Comparison of ENCODE assay signal across 8 cellular contexts in genomic region chr2:16608661-16609643, GRCh38. TPM values are rescaled to one million over a fixed set of nuclear protein-coding genes. Genes with fewer than 3 reads are reported as not detected.
DNase-seq lines count a peak whose midpoint lies in the region; ATAC-seq and TF ChIP-seq lines count a peak whose summit lies in the region.

No MANE protein-coding gene starts in this region.

- H3K27ac Mint-ChIP-seq in GM23338 = peak overlapping the region; percentile 98

- H3K4me3 ChIP-seq in GM23338 (peak overlapping the region; percentile 53), Karpas-422 (ENCODE audit: low read length) (peak overlapping the region; percentile 60), RWPE2 (ENCODE audit: severe bottlenecking) (peak overlapping the region; percentile 9), gastroesophageal sphincter (peak overlapping the region in 1 of 2 donors; percentile 41), neutrophil (ENCODE audit: low read depth in 1 of 2, low read length in 1 of 2) (peak overlapping the region; percentile 57 to 63)

- H3K36me3 ChIP-seq in GM23338 (ENCODE audit: insufficient read depth) = no peaks in the 10 kb centered on the region
- no peaks in the 10 kb centered on the region for H3K36me3 ChIP-seq in Karpas-422 (ENCODE audit: insufficient read depth, low read length)
- H3K36me3 ChIP-seq in RWPE2 (ENCODE audit: low read depth) = no peaks in the 10 kb centered on the region
- H3K36me3 ChIP-seq in gastroesophageal sphincter = peaks cover 0 to 9% of the 10 kb centered on the region in 2 donors
- peaks cover 39% of the 10 kb centered on the region for H3K36me3 ChIP-seq in neutrophil

- no peaks in the 10 kb centered on the region for H3F3A ChIP-seq in GM23338 (replicated peaks; ENCODE audit: low read depth)

- no peaks in the 10 kb centered on the region for H3K27me3 ChIP-seq in GM23338 (ENCODE audit: insufficient read depth)
- no peaks in the 10 kb centered on the region for H3K27me3 ChIP-seq in Karpas-422 (ENCODE audit: low read length)
- no peaks in the 10 kb centered on the region for H3K27me3 ChIP-seq in RWPE2 (ENCODE audit: insufficient read depth, poor library complexity, severe bottlenecking)
- no peaks in the 10 kb centered on the region for H3K27me3 ChIP-seq in gastroesophageal sphincter
- H3K27me3 ChIP-seq in neutrophil = no peaks in the 10 kb centered on the region

- no peaks in the 10 kb centered on the region for H3K36me3 Mint-ChIP-seq in GM23338 (ENCODE audit: low read depth)

- TF ChIP-seq POLR2A in gastroesophageal sphincter (IDR thresholded peaks at IDR 0.05) = no peak

- H3K4me1 ChIP-seq in GM23338 (ENCODE audit: insufficient read depth) (0 out of 2 replicates have a peak, but pooled peaks cover 3% of the 10 kb centered on the region), Karpas-422 (ENCODE audit: low read length) (peaks cover 4% of the 10 kb centered on the region), RWPE2 (ENCODE audit: insufficient read depth, poor library complexity, severe bottlenecking) (no peaks in the 10 kb centered on the region), gastroesophageal sphincter (peaks cover 0 to 26% (median 0%) of the 10 kb centered on the region in 3 donors), neutrophil (ENCODE audit: control insufficient read depth in 1 of 2, insufficient read depth in 1 of 2, low read depth in 1 of 2, low read length in 1 of 2) (peaks cover 10 to 16% of the 10 kb centered on the region in 2 experiments)

- H3K79me2 ChIP-seq in GM23338 (replicated peaks; ENCODE audit: insufficient read depth) = no peaks in the 10 kb centered on the region
- H3K79me2 ChIP-seq in Karpas-422 (ENCODE audit: low read length) = no peaks in the 10 kb centered on the region

- no peak for TF ChIP-seq EP300 in gastroesophageal sphincter (IDR thresholded peaks at IDR 0.05)

- H3K9me3 Mint-ChIP-seq in GM23338 = no peaks in the 10 kb centered on the region

- peaks cover 8% of the 10 kb centered on the region for H3K9me2 ChIP-seq in GM23338 (ENCODE audit: insufficient read depth)
- no peaks in the 10 kb centered on the region for H3K9me2 ChIP-seq in Karpas-422 (replicated peaks; ENCODE audit: insufficient read depth, low read length)

- H3K27ac ChIP-seq in GM23338 (ENCODE audit: low read depth) = peak overlapping the region; percentile 36; the same call in 1 of the 2 replicates
- H3K27ac ChIP-seq in Karpas-422 (ENCODE audit: low read length) = no peak overlapping the region
- no peak overlapping the region for H3K27ac ChIP-seq in RWPE2 (ENCODE audit: poor library complexity, severe bottlenecking)
- H3K27ac ChIP-seq in gastroesophageal sphincter = no peak overlapping the region
- peak overlapping the region; percentile 47 for H3K27ac ChIP-seq in neutrophil

- H3K4me2 ChIP-seq in GM23338 (peak overlapping the region; percentile 81), Karpas-422 (ENCODE audit: low read depth, low read length, poor library complexity, severe bottlenecking) (peak overlapping the region; percentile 83)

- TF ChIP-seq CTCF in GM23338 (conservative IDR thresholded peaks at IDR 0.05; ENCODE audit: low read depth in 2 of 2) = peak; percentile 79 to 94
- TF ChIP-seq CTCF in RWPE2 (IDR thresholded peaks at IDR 0.05; ENCODE audit: poor library complexity, severe bottlenecking) = peak; percentile 95
- TF ChIP-seq CTCF in gastroesophageal sphincter (IDR thresholded peaks at IDR 0.05) = peak; percentile 85 to 98 (median 88)
- peak; percentile 91 for TF ChIP-seq CTCF in neutrophil (IDR thresholded peaks at IDR 0.05)

- H3K9me3 ChIP-seq in Karpas-422 (ENCODE audit: low read length) (no peaks in the 10 kb centered on the region), RWPE2 (ENCODE audit: severe bottlenecking) (no peaks in the 10 kb centered on the region), gastroesophageal sphincter (no peaks in the 10 kb centered on the region), neutrophil (no peaks in the 10 kb centered on the region)

- peak; percentile 56 for DNase-seq in ELR (ENCODE audit: low read depth)
- DNase-seq in GM23338 (ENCODE audit: low spot score) = peak; percentile 86
- DNase-seq in Karpas-422 = peak; percentile 93
- no peak for DNase-seq in RWPE2 (ENCODE audit: low spot score)
- DNase-seq in activated gamma-delta T cell treated with anti-CD3 and anti-CD28 coated beads, Interleukin-2, amount 50 U/mL, for 16 hours (ENCODE audit: low read depth) = peak; percentile 76
- peak; percentile 93 for DNase-seq in superior temporal gyrus (ENCODE audit: extremely low spot score)

- WGBS in gastroesophageal sphincter (ENCODE audit: low coverage in 1 of 2), 2 donors = 0 to 6% methylated on average over 5 to 16 of the region's 21 CpGs

- H2AFZ ChIP-seq in GM23338 (peak overlapping the region; percentile 96), Karpas-422 (ENCODE audit: low read length) (peak overlapping the region; percentile 98)

- peaks cover 6% of the 10 kb centered on the region for H3K4me1 Mint-ChIP-seq in GM23338

- peak overlapping the region; percentile 54 for H3K9ac ChIP-seq in Karpas-422 (ENCODE audit: low read length)

- H3K27me3 Mint-ChIP-seq in GM23338 (ENCODE audit: insufficient read depth, low read depth, poor library complexity) = peaks cover 1% of the 10 kb centered on the region

- H3K4me3 Mint-ChIP-seq in GM23338 = peak overlapping the region; percentile 84

- ATAC-seq in GM23338 (peak; percentile 94), RWPE2 (ENCODE audit: low read depth) (peak; percentile 72), gastroesophageal sphincter (peak; percentile 75)

- H4K20me1 ChIP-seq in GM23338 (replicated peaks; ENCODE audit: insufficient read depth) (no peaks in the 10 kb centered on the region), Karpas-422 (ENCODE audit: insufficient read depth, low read depth, low read length) (no peaks in the 10 kb centered on the region)

TF ChIP-seq in GM23338, 12 proteins besides CTCF, POLR2A, EP300 and RAD21:
- TF ChIP-seq ZNF462 (CRISPR knock-in tag; IDR thresholded peaks at IDR 0.05) (no peak), ZNF331 (CRISPR knock-in tag; IDR thresholded peaks at IDR 0.05; ENCODE audit: low read depth) (no peak)

RNA-seq across cellular contexts. Expression of gene CYRIA, which starts 56.7 kb away (rescaled TPM):
- 3.9 and 5.3 TPM in 2 replicates for total RNA-seq in GM23338 (2014; rRNA removed; shearing (Covaris generic))
- polyA plus RNA-seq in GM23338 (2016; fragmentation: Nextera tagmentation; extraction: Ambion mirVana) = 1.7 and 3.0 TPM in 2 replicates
- total RNA-seq in Karpas-422 (2014; rRNA removed; shearing (Covaris generic); ENCODE audit: low replicate concordance) = 2.3 and 4.2 TPM in 2 replicates
- 10 to 100 TPM in 3 of 4 donors, 1 to 10 TPM in 1; 9.3 to 20.7 (median 13.4) TPM for total RNA-seq in gastroesophageal sphincter

Comparison
In these comparisons a context has a peak if more than half of its experiments do, and no peak if none do; other contexts are left out.
1. H3K27ac ChIP-seq: peak in GM23338 (single experiment) and neutrophil (single experiment); none in Karpas-422 (single experiment), RWPE2 (single experiment) and gastroesophageal sphincter (0 of 4).
2. Peak in every context shown above with its lines, with median percentiles within 50 percentile points of each other: ATAC-seq and CTCF ChIP-seq.